ENCODE assay signal across 17 cellular contexts in genomic region chr2:119800376-119800902, GRCh38.
"Had no signal": no experiment of that assay in that cellular context is flagged by ENCODE, and none has a peak within 500 bp of the region (broad histone marks: within the 10 kb centered on the region; RNA-seq: fewer than 3 reads in every experiment).

No MANE protein-coding gene starts in this region.

- DNase-seq: activated CD4-positive, alpha-beta memory T cell treated with anti-CD3 and anti-CD28 coated beads for 36 hours; activated CD4-positive, CD25-positive, alpha-beta regulatory T cell treated with anti-CD3 and anti-CD28 coated beads, Interleukin-2, amount 50 U/mL, for 72 hours; activated CD8-positive, alpha-beta memory T cell treated with anti-CD3 and anti-CD28 coated beads, Interleukin-2, amount 50 U/mL, for 4 hours; brain microvascular endothelial cell; cerebellar nuclear complex; esophagus squamous epithelium; foreskin fibroblast; left lung; mucosa of descending colon; stimulated activated CD4-positive, alpha-beta T cell treated with anti-CD3 and anti-CD28 coated beads, Interleukin-2, amount 100 ng/mL, for 24 hours; stimulated activated naive CD4-positive, alpha-beta T cell treated with Interleukin-2 at 50 U/mL for 16 hours had no signal

- H3K27ac Mint-ChIP-seq: activated CD4-positive, alpha-beta memory T cell treated with anti-CD3 and anti-CD28 coated beads for 36 hours; activated naive CD4-positive, alpha-beta T cell treated with anti-CD3 and anti-CD28 coated beads, Interleukin-2, amount 50 U/mL, for 24 hours; nephron; type B pancreatic cell had no signal

- H3K27me3 Mint-ChIP-seq: activated CD4-positive, alpha-beta memory T cell treated with anti-CD3 and anti-CD28 coated beads for 36 hours; activated naive CD4-positive, alpha-beta T cell treated with anti-CD3 and anti-CD28 coated beads, Interleukin-2, amount 50 U/mL, for 24 hours; type B pancreatic cell had no signal

- H3K4me1 Mint-ChIP-seq: nephron had no signal

- H3K9me3 Mint-ChIP-seq: activated naive CD4-positive, alpha-beta T cell treated with anti-CD3 and anti-CD28 coated beads, Interleukin-2, amount 50 U/mL, for 24 hours had no signal

- H3K36me3 ChIP-seq: brain microvascular endothelial cell, esophagus squamous epithelium, left lung, prostate gland had no signal

- ATAC-seq: left lung, mucosa of descending colon, sciatic nerve had no signal

- H3K4me1 ChIP-seq: esophagus squamous epithelium, left lung, prostate gland had no signal

- H3K4me3 ChIP-seq: esophagus squamous epithelium, left lung, mucosa of descending colon, prostate gland had no signal

- H3K27ac ChIP-seq: brain microvascular endothelial cell, esophagus squamous epithelium, left lung, prostate gland had no signal

- FAIRE-seq: keratinocyte had no signal

- H3K9me3 ChIP-seq: esophagus squamous epithelium, mucosa of descending colon, prostate gland had no signal

- H3K27me3 ChIP-seq: brain microvascular endothelial cell, esophagus squamous epithelium, left lung had no signal

- H3K4me3 Mint-ChIP-seq: activated CD4-positive, alpha-beta memory T cell treated with anti-CD3 and anti-CD28 coated beads for 36 hours; activated naive CD4-positive, alpha-beta T cell treated with anti-CD3 and anti-CD28 coated beads, Interleukin-2, amount 50 U/mL, for 24 hours; nephron; type B pancreatic cell had no signal
